Comparison of ENCODE assay signal across 24 cellular contexts in genomic region chr2:40690036-40690435, GRCh38.
"Had no signal": no experiment of that assay in that cellular context is flagged by ENCODE, and none has a peak within 500 bp of the region (broad histone marks: within the 10 kb centered on the region; RNA-seq: fewer than 3 reads in every experiment).

No MANE protein-coding gene starts in this region.

- H3K36me3 ChIP-seq: breast epithelium, colonic mucosa, esophagus muscularis mucosa, gastrocnemius medialis, ovary, right lobe of liver, stomach, upper lobe of right lung had no signal

- H3K4me3 ChIP-seq: breast epithelium, colonic mucosa, dorsolateral prefrontal cortex, esophagus muscularis mucosa, gastrocnemius medialis, ovary, right lobe of liver, stomach, upper lobe of right lung had no signal

- DNase-seq: activated CD4-positive, alpha-beta T cell treated with anti-CD3 and anti-CD28 coated beads for 4 hours; activated CD4-positive, alpha-beta T cell treated with anti-CD3 and anti-CD28 coated beads, Interleukin-2, amount 50 U/mL, for 48 hours; activated CD4-positive, CD25-positive, alpha-beta regulatory T cell; activated effector memory CD4-positive, alpha-beta T cell treated with Interleukin-2 at 50 U/mL for 16 hours; activated naive CD4-positive, alpha-beta T cell treated with anti-CD3 and anti-CD28 coated beads for 36 hours; activated naive CD8-positive, alpha-beta T cell treated with anti-CD3 and anti-CD28 coated beads, Interleukin-2, amount 10 ng/mL, durations not matched to agents 7 days and 5 days; activated T-cell treated with anti-CD3 and anti-CD28 coated beads, Interleukin-2, amount 50 U/mL, for 72 hours; amniotic stem cell; colonic mucosa; dorsolateral prefrontal cortex; effector memory CD8-positive, alpha-beta T cell; gastrocnemius medialis; left colon; ovary; right lobe of liver; small intestine; stimulated activated CD4-positive, alpha-beta T cell treated with anti-CD3 and anti-CD28 coated beads, Interleukin-2, amount 100 ng/mL, for 24 hours; stomach; T-helper 17 cell; upper lobe of right lung had no signal

- H3K27ac ChIP-seq: breast epithelium, colonic mucosa, dorsolateral prefrontal cortex, ovary, right lobe of liver, stomach, upper lobe of right lung had no signal

- H3K27me3 ChIP-seq: breast epithelium, colonic mucosa, dorsolateral prefrontal cortex, esophagus muscularis mucosa, gastrocnemius medialis, ovary, right lobe of liver, stomach, upper lobe of right lung had no signal

- H3K4me1 ChIP-seq: breast epithelium, colonic mucosa, esophagus muscularis mucosa, gastrocnemius medialis, right lobe of liver, stomach, upper lobe of right lung had no signal

- ATAC-seq: activated T-cell treated with anti-CD3 and anti-CD28 coated beads, Interleukin-2, amount 50 U/mL, for 72 hours; effector memory CD8-positive, alpha-beta T cell; left colon; natural killer cell treated with Interleukin-12 subunit alpha and Interleukin-12 subunit beta and Interleukin-15 and Interleukin-18, amount 100 ng/mL, for 72 hours; right lobe of liver; stimulated activated memory B cell treated with anti-CD40 and anti-IgM and Interleukin-4, amounts not matched to agents 10 μg/mL and 1 μg/mL and 100 μg/mL, for 72 hours; T-helper 17 cell; upper lobe of right lung had no signal

- H3K9me3 ChIP-seq: breast epithelium, colonic mucosa, esophagus muscularis mucosa, gastrocnemius medialis, ovary, right lobe of liver, stomach, upper lobe of right lung had no signal
